In the genomic region with DNA sequence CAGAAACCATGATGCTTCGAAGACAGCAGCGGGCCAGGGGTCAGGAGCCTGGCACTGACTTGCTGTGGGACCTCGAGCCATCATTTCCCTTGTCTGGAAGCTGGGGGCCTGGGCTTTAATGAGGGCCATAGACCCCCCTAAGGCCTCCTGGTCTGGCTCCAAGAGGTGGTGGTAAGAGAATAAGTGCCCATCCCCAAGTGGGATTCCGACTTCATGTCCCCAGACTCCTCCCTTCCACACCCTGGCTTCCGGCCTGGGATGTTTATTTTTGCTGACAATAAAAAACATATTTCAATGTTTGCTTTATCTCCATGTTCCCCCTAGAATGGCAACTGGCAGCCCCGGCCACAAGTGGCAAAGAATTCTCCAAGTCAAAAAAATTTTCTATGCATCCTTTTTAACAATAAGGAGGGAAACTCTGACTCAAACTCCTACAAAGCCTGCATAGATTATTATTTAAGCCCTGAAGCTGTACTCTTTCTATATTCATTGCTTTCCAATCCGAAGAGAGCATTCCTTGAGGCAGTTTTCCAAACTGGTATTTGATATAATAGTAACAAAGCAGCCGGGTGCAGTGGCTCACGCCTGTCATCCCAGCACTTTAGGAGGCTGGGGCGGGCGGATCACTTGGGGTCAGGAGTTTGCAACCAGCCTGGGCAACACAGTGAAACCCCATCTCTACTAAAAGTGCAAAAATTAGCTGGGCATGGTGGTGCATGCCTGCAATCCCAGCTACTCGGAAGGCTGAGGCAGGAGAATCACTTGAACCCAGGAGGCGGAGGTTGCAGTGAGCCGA, we compare ENCODE assay signal across 24 cellular contexts.
A peak's percentile ranks its signal among the peaks of the same experiment; 100 is the strongest.
DNase-seq lines count a peak whose midpoint lies in the region; ATAC-seq and TF ChIP-seq lines count a peak whose summit lies in the region.
"Had no signal": no experiment of that assay in that cellular context is flagged by ENCODE, and none has a peak within 500 bp of the region (broad histone marks: within the 10 kb centered on the region; RNA-seq: fewer than 3 reads in every experiment).

No MANE protein-coding gene starts in this region.

- no peak for TF ChIP-seq CTCF in C4-2B (conservative IDR thresholded peaks at IDR 0.05)
- no peak for TF ChIP-seq CTCF in RWPE1 (conservative IDR thresholded peaks at IDR 0.05; ENCODE audit: low read depth)
- no peak for TF ChIP-seq CTCF in esophagus muscularis mucosa (IDR thresholded peaks at IDR 0.05)
- TF ChIP-seq CTCF in sigmoid colon (IDR thresholded peaks at IDR 0.05): no peak
- TF ChIP-seq CTCF in endodermal cell (conservative IDR thresholded peaks at IDR 0.05): no peak

- H3K4me1 Mint-ChIP-seq in endodermal cell: peaks cover 28% of the 10 kb centered on the region

- no peaks in the 10 kb centered on the region for H3K27me3 Mint-ChIP-seq in endodermal cell (ENCODE audit: insufficient read depth)

- H3K9ac ChIP-seq in endodermal cell (ENCODE audit: extremely low read depth, low read length, poor library complexity, severe bottlenecking): no peak overlapping the region
- H3K9ac ChIP-seq: BLaER1, KMS-11 had no signal

- H3K36me3 Mint-ChIP-seq in endodermal cell (ENCODE audit: low read depth): no peaks in the 10 kb centered on the region

- CTCF ChIA-PET in RWPE1 (lab: Yijun Ruan, JAX): no interaction called here

- POLR2A ChIA-PET in RWPE1 (lab: Yijun Ruan, JAX; ENCODE audit: low non-redundant PET): no interaction called here

- no peaks in the 10 kb centered on the region for H3K9me3 Mint-ChIP-seq in endodermal cell
- H3K9me3 Mint-ChIP-seq: nephron progenitor cell had no signal

- peak overlapping the region; percentile 39 for H3K27ac ChIP-seq in C4-2B
- H3K27ac ChIP-seq in RWPE1: peak overlapping the region; percentile 85
- H3K27ac ChIP-seq in esophagus muscularis mucosa (replicated peaks in 1 of 4): peak overlapping the region; percentile 11 to 87 (median 44)
- H3K27ac ChIP-seq in sigmoid colon: peak overlapping the region; percentile 28 to 76 (median 57)
- H3K27ac ChIP-seq in endodermal cell (ENCODE audit: low read depth, low read length): no peak overlapping the region
- H3K27ac ChIP-seq: brain microvascular endothelial cell, KMS-11, lower lobe of right lung had no signal

- ATAC-seq in HG02884 (IDR thresholded peaks at IDR 0.05; ENCODE audit: unreplicated experiment): no peak
- ATAC-seq: sciatic nerve, SK-N-SH treated with all-trans-retinoic acid at 6 μM for 48 hours had no signal

- no peak for DNase-seq in RWPE1 (ENCODE audit: low spot score)
- no peak for DNase-seq in esophagus muscularis mucosa (ENCODE audit: extremely low spot score)
- DNase-seq in sigmoid colon: no peak
- no peak for DNase-seq in endodermal cell
- DNase-seq in activated effector memory CD4-positive, alpha-beta T cell treated with anti-CD3 and anti-CD28 coated beads, Interleukin-2, amount 50 U/mL, for 16 hours: no peak
- DNase-seq: activated CD4-positive, alpha-beta T cell treated with anti-CD3 and anti-CD28 coated beads for 4 hours; activated naive CD4-positive, alpha-beta T cell treated with Interleukin-2 at 50 U/mL for 16 hours; activated T-cell treated with anti-CD3 and anti-CD28 coated beads, Interleukin-2, amount 50 U/mL, for 48 hours; brain microvascular endothelial cell; head of caudate nucleus; NCI-H1436; NCI-H2081 treated with DMSO at 0.1 percent for 48 hours; NCI-H748 treated with DMSO at 0.1 percent for 48 hours; stimulated activated CD4-positive, alpha-beta T cell treated with anti-CD3 and anti-CD28 coated beads, Interleukin-4, amount 100 ng/mL, for 4 hours; stimulated activated naive CD4-positive, alpha-beta T cell; T-helper 2 cell had no signal

- H3K27ac Mint-ChIP-seq in endodermal cell: no peak overlapping the region
- H3K27ac Mint-ChIP-seq: nephron progenitor cell had no signal

- no peak overlapping the region for H3K4me3 ChIP-seq in esophagus muscularis mucosa
- H3K4me3 ChIP-seq in sigmoid colon: no peak overlapping the region
- no peak overlapping the region for H3K4me3 ChIP-seq in endodermal cell (ENCODE audit: low read length)
- H3K4me3 ChIP-seq: BLaER1, lower lobe of right lung had no signal

- no peak for TF ChIP-seq EP300 in esophagus muscularis mucosa (IDR thresholded peaks at IDR 0.05)
- no peak for TF ChIP-seq EP300 in sigmoid colon (IDR thresholded peaks at IDR 0.05)

- no peaks in the 10 kb centered on the region for H3K36me3 ChIP-seq in esophagus muscularis mucosa
- no peaks in the 10 kb centered on the region for H3K36me3 ChIP-seq in sigmoid colon
- H3K36me3 ChIP-seq in endodermal cell (ENCODE audit: control insufficient read depth, insufficient read depth, low read length): no peaks in the 10 kb centered on the region
- H3K36me3 ChIP-seq: BLaER1, brain microvascular endothelial cell, lower lobe of right lung had no signal

- TF ChIP-seq POLR2A in esophagus muscularis mucosa (IDR thresholded peaks at IDR 0.05; ENCODE audit: low read depth) (no peak), sigmoid colon (IDR thresholded peaks at IDR 0.05) (no peak)

- no peaks in the 10 kb centered on the region for H3K27me3 ChIP-seq in esophagus muscularis mucosa
- H3K27me3 ChIP-seq in sigmoid colon: no peaks in the 10 kb centered on the region
- H3K27me3 ChIP-seq in endodermal cell (ENCODE audit: control insufficient read depth, insufficient read depth, low read length, poor library complexity, severe bottlenecking): no peaks in the 10 kb centered on the region
- H3K27me3 ChIP-seq: BLaER1, brain microvascular endothelial cell had no signal

- no peak overlapping the region for H3K4me3 Mint-ChIP-seq in endodermal cell
- H3K4me3 Mint-ChIP-seq: nephron progenitor cell had no signal

- intact Hi-C loops in esophagus muscularis mucosa (cut with DNase I) (loop anchor here (10.0 kb wide), 1 partner anchor 83 kb away; a partner anchor contains a TSS), sigmoid colon (cut with DNase I) (no loop called here)

- H3K4me1 ChIP-seq in esophagus muscularis mucosa: peaks cover 77 to 96% (median 93%) of the 10 kb centered on the region in 4 donors
- peaks cover 0 to 68% (median 64%) of the 10 kb centered on the region in 4 donors for H3K4me1 ChIP-seq in sigmoid colon
- peaks cover 21% of the 10 kb centered on the region for H3K4me1 ChIP-seq in endodermal cell (ENCODE audit: control insufficient read depth, insufficient read depth, low read length)

- H3K9me3 ChIP-seq in esophagus muscularis mucosa: no peaks in the 10 kb centered on the region
- no peaks in the 10 kb centered on the region for H3K9me3 ChIP-seq in sigmoid colon
- no peaks in the 10 kb centered on the region for H3K9me3 ChIP-seq in endodermal cell (ENCODE audit: control insufficient read depth, low read length)
- H3K9me3 ChIP-seq: BLaER1, lower lobe of right lung had no signal

- WGBS in esophagus muscularis mucosa: 85% methylated on average over 12 of the region's 14 CpGs
- 66 to 82% methylated on average over 14 of the region's 14 CpGs for WGBS in sigmoid colon, 2 donors
- 89% methylated on average over 7 to 13 of the region's 14 CpGs for WGBS in endodermal cell (ENCODE audit: insufficient coverage in 1 of 2, insufficient read length in 1 of 2), 2 experiments
